Comparison of ENCODE assay signal across 29 cellular contexts in the genomic region with DNA sequence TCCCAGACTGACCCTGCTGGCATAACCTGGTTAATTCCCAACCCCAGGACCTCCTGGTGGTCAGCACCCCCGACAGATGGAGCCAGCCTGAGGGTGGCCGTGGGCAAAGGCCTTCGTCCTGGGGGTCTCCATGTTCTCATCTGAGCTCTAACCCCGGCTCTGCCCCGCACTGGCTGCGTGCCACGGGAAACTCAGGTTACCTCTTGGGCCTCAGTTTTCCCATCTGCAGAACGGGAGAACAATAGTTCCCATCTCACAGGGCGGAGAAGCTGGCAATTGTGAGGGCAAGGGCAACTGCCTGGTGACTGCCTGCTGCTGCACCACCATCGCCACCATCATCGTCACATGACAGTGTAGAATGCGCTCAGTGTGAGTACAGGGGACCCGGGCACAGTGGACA.
"Had no signal": no experiment of that assay in that cellular context is flagged by ENCODE, and none has a peak within 500 bp of the region (broad histone marks: within the 10 kb centered on the region; RNA-seq: fewer than 3 reads in every experiment).

No MANE protein-coding gene starts in this region.

- FAIRE-seq: bronchial epithelial cell, colon, islet of Langerhans, TTC549 had no signal

- H3K27ac ChIP-seq: left lung, spleen, WERI-Rb-1 had no signal

- H3K27me3 Mint-ChIP-seq: activated naive CD4-positive, alpha-beta T cell treated with anti-CD3 and anti-CD28 coated beads, Interleukin-2, amount 10 ng/mL, durations not matched to agents 7 days and 5 days; central memory CD8-positive, alpha-beta T cell; natural killer cell treated with Interleukin-12 subunit alpha and Interleukin-12 subunit beta and Interleukin-15 and Interleukin-18, amount 100 ng/mL, for 72 hours had no signal

- ATAC-seq: activated CD4-positive, CD25-positive, alpha-beta regulatory T cell treated with anti-CD3 and anti-CD28 coated beads, Interleukin-2, amount 50 U/mL, for 24 hours; left lung; natural killer cell treated with Interleukin-12 subunit alpha and Interleukin-12 subunit beta and Interleukin-15 and Interleukin-18, amount 100 ng/mL, for 72 hours; stimulated activated naive CD8-positive, alpha-beta T cell treated with anti-CD3 and anti-CD28 coated beads, Interleukin-15, Interleukin-2, amounts not matched to agents 100 U/mL and 50 U/mL, for 24 hours had no signal

- H3K4me1 Mint-ChIP-seq: activated naive CD4-positive, alpha-beta T cell treated with anti-CD3 and anti-CD28 coated beads, Interleukin-2, amount 10 ng/mL, durations not matched to agents 7 days and 5 days; central memory CD8-positive, alpha-beta T cell had no signal

- H3K4me3 ChIP-seq: esophagus squamous epithelium, left lung, lung, spleen, upper lobe of left lung had no signal

- H3K9me3 ChIP-seq: esophagus squamous epithelium, left lung, spleen, upper lobe of left lung had no signal

- H3K9me3 Mint-ChIP-seq: activated naive CD4-positive, alpha-beta T cell treated with anti-CD3 and anti-CD28 coated beads, Interleukin-2, amount 10 ng/mL, durations not matched to agents 7 days and 5 days; activated T-helper 1 cell treated with anti-CD3 and anti-CD28 coated beads, Interleukin-12 subunit alpha, Interleukin-12 subunit beta, Interleukin-2, Interleukin-4 antibody, amounts not matched to agents 30 ng/mL and 10 ng/mL and 1 ng/mL, durations not matched to agents 14 hours and 24 hours and 36 hours; central memory CD8-positive, alpha-beta T cell; natural killer cell treated with Interleukin-12 subunit alpha and Interleukin-12 subunit beta and Interleukin-15 and Interleukin-18, amount 100 ng/mL, for 72 hours; T-helper 1 cell treated with Interleukin-12 subunit alpha and Interleukin-12 subunit beta and Interleukin-4 antibody, amounts not matched to agents 30 μg/mL and 1 μg/mL, for 36 hours had no signal

- H3K36me3 Mint-ChIP-seq: natural killer cell treated with Interleukin-12 subunit alpha and Interleukin-12 subunit beta and Interleukin-15 and Interleukin-18, amount 100 ng/mL, for 72 hours had no signal

- DNase-seq: activated CD4-positive, alpha-beta T cell treated with anti-CD3 and anti-CD28 coated beads for 48 hours; activated CD4-positive, alpha-beta T cell treated with anti-CD3 and anti-CD28 coated beads, Interleukin-2, amount 50 U/mL, for 48 hours; activated CD8-positive, alpha-beta memory T cell treated with anti-CD3 and anti-CD28 coated beads for 24 hours; activated effector memory CD4-positive, alpha-beta T cell treated with anti-CD3 and anti-CD28 coated beads, Interleukin-2, amount 50 U/mL, for 16 hours; activated naive CD4-positive, alpha-beta T cell treated with anti-CD3 and anti-CD28 coated beads, Interleukin-2, amount 10 ng/mL, durations not matched to agents 7 days and 5 days; amygdala; dermis blood vessel endothelial cell; effector CD4-positive, alpha-beta T cell; esophagus squamous epithelium; foreskin melanocyte; glutamatergic neuron; left lung; mesendoderm; spleen; stimulated activated naive CD8-positive, alpha-beta T cell treated with anti-CD3 and anti-CD28 coated beads, Interleukin-15, Interleukin-2, amounts not matched to agents 100 U/mL and 50 U/mL, for 24 hours; SW 1271; T-helper 9 cell; WERI-Rb-1 had no signal

- H3K27me3 ChIP-seq: esophagus squamous epithelium, left lung, spleen, upper lobe of left lung had no signal

- H3K27ac Mint-ChIP-seq: activated naive CD4-positive, alpha-beta T cell treated with anti-CD3 and anti-CD28 coated beads, Interleukin-2, amount 10 ng/mL, durations not matched to agents 7 days and 5 days; activated T-helper 1 cell treated with anti-CD3 and anti-CD28 coated beads, Interleukin-12 subunit alpha, Interleukin-12 subunit beta, Interleukin-2, Interleukin-4 antibody, amounts not matched to agents 30 ng/mL and 10 ng/mL and 1 ng/mL, durations not matched to agents 14 hours and 24 hours and 36 hours; natural killer cell treated with Interleukin-12 subunit alpha and Interleukin-12 subunit beta and Interleukin-15 and Interleukin-18, amount 100 ng/mL, for 72 hours; T-helper 1 cell treated with Interleukin-12 subunit alpha and Interleukin-12 subunit beta and Interleukin-4 antibody, amounts not matched to agents 30 μg/mL and 1 μg/mL, for 36 hours had no signal

- H3K4me3 Mint-ChIP-seq: activated naive CD4-positive, alpha-beta T cell treated with anti-CD3 and anti-CD28 coated beads, Interleukin-2, amount 10 ng/mL, durations not matched to agents 7 days and 5 days; activated T-helper 1 cell treated with anti-CD3 and anti-CD28 coated beads, Interleukin-12 subunit alpha, Interleukin-12 subunit beta, Interleukin-2, Interleukin-4 antibody, amounts not matched to agents 30 ng/mL and 10 ng/mL and 1 ng/mL, durations not matched to agents 14 hours and 24 hours and 36 hours; central memory CD8-positive, alpha-beta T cell; natural killer cell treated with Interleukin-12 subunit alpha and Interleukin-12 subunit beta and Interleukin-15 and Interleukin-18, amount 100 ng/mL, for 72 hours; T-helper 1 cell treated with Interleukin-12 subunit alpha and Interleukin-12 subunit beta and Interleukin-4 antibody, amounts not matched to agents 30 μg/mL and 1 μg/mL, for 36 hours had no signal
